Comparison of ENCODE assay signal across 9 cellular contexts in the genomic region with DNA sequence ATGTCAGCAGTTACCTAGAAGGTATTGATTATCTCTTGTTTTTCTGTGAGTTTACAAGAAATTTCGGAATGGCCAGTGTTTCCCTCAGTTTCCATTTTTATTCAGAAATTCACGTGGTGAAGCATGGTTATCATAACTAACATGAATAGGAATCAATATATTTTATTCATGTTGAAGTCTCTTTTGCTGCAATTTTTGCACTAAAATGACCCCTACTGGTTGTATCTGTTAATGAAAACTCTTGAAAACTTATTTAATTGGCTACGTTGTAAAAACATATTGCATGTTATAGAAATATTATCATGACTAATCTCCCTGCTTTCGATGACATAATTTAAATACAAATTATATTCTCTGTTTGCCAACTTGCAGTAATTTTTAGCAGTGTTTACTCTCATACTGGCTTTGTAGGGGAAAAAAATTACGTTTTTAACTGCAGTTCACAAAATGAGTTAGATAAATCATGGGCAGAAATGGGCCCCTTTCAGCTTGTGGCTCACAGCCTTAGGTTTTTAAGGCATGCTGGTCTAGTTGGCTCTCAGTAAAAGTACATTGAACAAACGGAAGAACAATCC. TPM values are rescaled to one million over a fixed set of nuclear protein-coding genes. Genes with fewer than 3 reads are reported as not detected.
A peak's percentile ranks its signal among the peaks of the same experiment; 100 is the strongest.
DNase-seq lines count a peak whose midpoint lies in the region; ATAC-seq, FAIRE-seq and TF ChIP-seq lines count a peak whose summit lies in the region.
"Had no signal": no experiment of that assay in that cellular context is flagged by ENCODE, and none has a peak within 500 bp of the region (broad histone marks: within the 10 kb centered on the region; RNA-seq: fewer than 3 reads in every experiment).

No MANE protein-coding gene starts in this region.

- peaks cover 45% of the 10 kb centered on the region for H3K4me1 Mint-ChIP-seq in Calu3 (ENCODE audit: low read depth, unreplicated experiment)

- intact Hi-C loops in Calu3 (cut with micrococcal nuclease; ENCODE audit: unreplicated experiment): loop anchor here (2.0 to 10.0 kb wide), 4 partner anchors 14 to 426 kb away; no protein-coding TSS in a partner anchor
- intact Hi-C loops in prostate gland (cut with DNase I): loop anchor here (5.0 kb wide), 2 partner anchors 103 to 148 kb away; no protein-coding TSS in a partner anchor

- H3K4me3 ChIP-seq in MG63: peak overlapping the region; percentile 58
- H3K4me3 ChIP-seq in H1 (ENCODE audit: extremely low read depth in 1 of 4, insufficient read depth in 2 of 4, low read depth in 3 of 4, low read length in 4 of 4): peak overlapping the region in 3 of 4 experiments; percentile 12 to 93 (median 75); a peak in 3 of 8 replicates
- H3K4me3 ChIP-seq in prostate gland: peak overlapping the region; percentile 80 to 83

- no peak for FAIRE-seq in H1 (lab: Jason Lieb, UNC)
- FAIRE-seq in H54 (lab: Jason Lieb, UNC): no peak

- H4K91ac ChIP-seq in H1 (replicated peaks; ENCODE audit: insufficient read length, low read length): no peak overlapping the region

- no peak overlapping the region for H2BK12ac ChIP-seq in H1 (ENCODE audit: low read depth, low read length)

- H3K4me3 Mint-ChIP-seq in Calu3 (ENCODE audit: low read depth, unreplicated experiment): peak overlapping the region; percentile 99

- H4K20me1 ChIP-seq in H1 (replicated peaks in 1 of 2; ENCODE audit: control insufficient read depth in 1 of 2, insufficient read depth in 2 of 2, low read length in 2 of 2): peaks cover 15 to 22% of the 10 kb centered on the region in 2 experiments

- no peak overlapping the region for H2AK5ac ChIP-seq in H1 (ENCODE audit: low read depth, low read length)

- no TSS peak for BruUV-seq in Calu3 (replicated peaks; lab: Mats Ljungman, UMichigan)

- no peak for TF ChIP-seq RAD21 in H1 (IDR thresholded peaks at IDR 0.05 in 1 of 2, conservative IDR thresholded peaks at IDR 0.05 in 1 of 2; ENCODE audit: low read depth in 2 of 2, low read length in 2 of 2)

- peaks cover 6% of the 10 kb centered on the region; the same call in 1 of the 2 replicates for H3K79me1 ChIP-seq in H1 (ENCODE audit: low read depth, low read length)

- peaks cover 12% of the 10 kb centered on the region for H3K23me2 ChIP-seq in H1 (ENCODE audit: low read depth, low read length)

- H3K9me3 ChIP-seq in MG63: no peaks in the 10 kb centered on the region
- no peaks in the 10 kb centered on the region for H3K9me3 ChIP-seq in H1 (ENCODE audit: insufficient read depth in 2 of 2, low read depth in 1 of 2, low read length in 1 of 2)
- no peaks in the 10 kb centered on the region for H3K9me3 ChIP-seq in prostate gland

- H3K14ac ChIP-seq in H1 (ENCODE audit: insufficient read length): no peak overlapping the region

- H3K27ac Mint-ChIP-seq in Calu3 (ENCODE audit: unreplicated experiment): peak overlapping the region; percentile 97

- H2AFZ ChIP-seq in H1 (ENCODE audit: low read length): no peak overlapping the region

- no peak overlapping the region for H3K27ac ChIP-seq in H1 (ENCODE audit: low read depth, low read length)
- H3K27ac ChIP-seq in prostate gland: peak overlapping the region; percentile 79 to 89

- H3K4me2 ChIP-seq in H1 (ENCODE audit: insufficient read depth in 1 of 2, low read depth in 2 of 2, low read length in 2 of 2): peak overlapping the region; percentile 91

- peaks cover 3 to 32% (median 28%) of the 10 kb centered on the region in 4 experiments; a peak in 6 of 7 replicates for H3K4me1 ChIP-seq in H1 (replicated peaks in 1 of 4; ENCODE audit: control insufficient read depth in 3 of 4, insufficient read depth in 4 of 4, low read length in 3 of 4)
- H3K4me1 ChIP-seq in prostate gland (replicated peaks): no peaks in the 10 kb centered on the region

- no peak for TF ChIP-seq CTCF in Calu3 (IDR thresholded peaks at IDR 0.05; ENCODE audit: unreplicated experiment)
- no peak for TF ChIP-seq CTCF in H1 (IDR thresholded peaks at IDR 0.05; ENCODE audit: control extremely low read depth in 1 of 3, insufficient read depth in 1 of 3, low read depth in 1 of 3, low read length in 3 of 3)
- TF ChIP-seq CTCF in prostate gland (IDR thresholded peaks at IDR 0.05): peak in 3 of 4 experiments; percentile 24 to 28 (median 26)

- H2BK120ac ChIP-seq in H1 (replicated peaks; ENCODE audit: low read depth, low read length): no peak overlapping the region

- no peak for DNase-seq in Calu3
- no peak for DNase-seq in MG63
- no peak for DNase-seq in H1 (ENCODE audit: low read depth in 1 of 2, low spot score in 2 of 2)
- DNase-seq in prostate gland (ENCODE audit: low spot score): no peak
- DNase-seq in H54 (ENCODE audit: insufficient read length, low spot score): no peak
- DNase-seq in activated CD4-positive, alpha-beta T cell treated with anti-CD3 and anti-CD28 coated beads for 48 hours: no peak
- no peak for DNase-seq in HuH-7.5 (ENCODE audit: low spot score)
- DNase-seq: MV-4-11 had no signal

- TF ChIP-seq POLR2A in H1 (IDR thresholded peaks at IDR 0.05; ENCODE audit: control extremely low read depth in 1 of 2, low read depth in 2 of 2, low read length in 2 of 2) (no peak), prostate gland (IDR thresholded peaks at IDR 0.05) (no peak), H54 (IDR thresholded peaks at IDR 0.05; ENCODE audit: low read depth, low read length) (no peak)

- H2BK15ac ChIP-seq in H1 (ENCODE audit: low read length): no peak overlapping the region

- no peaks in the 10 kb centered on the region for H3K27me3 ChIP-seq in MG63
- peaks cover 0 to 4% (median 0%) of the 10 kb centered on the region in 4 experiments; a peak in 2 of 7 replicates for H3K27me3 ChIP-seq in H1 (replicated peaks in 1 of 4; ENCODE audit: control insufficient read depth in 3 of 4, extremely low read depth in 1 of 4, insufficient read depth in 3 of 4, low read length in 3 of 4)
- no peaks in the 10 kb centered on the region for H3K27me3 ChIP-seq in prostate gland (replicated peaks; ENCODE audit: insufficient read depth)

- POLR2A ChIA-PET in H1 (lab: Charles Lee; ENCODE audit: partially characterized antibody): interaction anchor here (1.4 to 2.3 kb wide), 2 partner anchors 8 to 10 kb away, joined by 5 to 7 read pairs; no protein-coding TSS in a partner anchor

- no peak overlapping the region for H4K8ac ChIP-seq in H1 (ENCODE audit: extremely low read depth, insufficient read depth, low read length)

- peaks cover 55% of the 10 kb centered on the region for H3K36me3 Mint-ChIP-seq in Calu3 (ENCODE audit: insufficient read depth, unreplicated experiment)

- TF ChIP-seq EP300 in H1 (IDR thresholded peaks at IDR 0.05; ENCODE audit: borderline replicate concordance in 1 of 2, low read depth in 2 of 2, low read length in 2 of 2): no peak

- no peak for ATAC-seq in HG02759 (IDR thresholded peaks at IDR 0.05; ENCODE audit: unreplicated experiment)

- no peak overlapping the region for H3K4ac ChIP-seq in H1 (replicated peaks; ENCODE audit: insufficient read length, low read depth, low read length)

- H2BK5ac ChIP-seq in H1 (ENCODE audit: low read depth, low read length): no peak overlapping the region

- H3K79me2 ChIP-seq in H1 (ENCODE audit: control insufficient read depth in 1 of 2, insufficient read depth in 2 of 2, low read length in 2 of 2): peaks cover 41 to 87% of the 10 kb centered on the region in 2 experiments

- H3K9me3 Mint-ChIP-seq in Calu3 (ENCODE audit: low read depth, unreplicated experiment): no peaks in the 10 kb centered on the region

- H3K36me3 ChIP-seq in MG63 (peaks cover 62% of the 10 kb centered on the region), H1 (ENCODE audit: control insufficient read depth in 2 of 4, insufficient read depth in 4 of 4, low read length in 3 of 4) (no peaks in the 10 kb centered on the region; a peak in 1 of 8 replicates), prostate gland (no peaks in the 10 kb centered on the region)

- H3K9ac ChIP-seq in H1 (replicated peaks in 1 of 4; ENCODE audit: extremely low read depth in 1 of 4, low read depth in 3 of 4, low read length in 3 of 4): no peak overlapping the region

- H4K5ac ChIP-seq in H1 (ENCODE audit: insufficient read length, low read depth, low read length): no peak overlapping the region

- CTCF ChIA-PET in Calu3 (lab: Charles Lee) (interaction anchor here (1.5 kb wide), 1 partner anchor 101 kb away, joined by 5 read pairs; no protein-coding TSS in a partner anchor), H1 (lab: Charles Lee; ENCODE audit: partially characterized antibody) (interaction anchor here (0.8 to 3.6 kb wide), 7 partner anchors 8 to 148 kb away, joined by 3 to 18 read pairs (median 5); no protein-coding TSS in a partner anchor)

- H3K27me3 Mint-ChIP-seq in Calu3 (ENCODE audit: unreplicated experiment): no peaks in the 10 kb centered on the region

- no peak overlapping the region for H3K18ac ChIP-seq in H1 (ENCODE audit: extremely low read depth, low read length)

- WGBS in H1 (ENCODE audit: extremely low coverage in 1 of 2, insufficient coverage in 1 of 2, insufficient read length in 1 of 2, insufficient replicate concordance in 2 of 2, low coverage in 1 of 2, low lambda C conversion rate in 2 of 2, missing lambda C conversion rate in 1 of 2), 2 experiments: 67% methylated on average over 6 of the region's 6 CpGs; no CpG with 5 or more reads in 1 of the 2 experiments
- WGBS in prostate gland: 37% methylated on average over 6 of the region's 6 CpGs

- no peak overlapping the region for H3K56ac ChIP-seq in H1 (replicated peaks; ENCODE audit: insufficient read length, low read depth, low read length)

- no peak overlapping the region for H3K23ac ChIP-seq in H1 (ENCODE audit: insufficient read length)

- no peak overlapping the region for H2BK20ac ChIP-seq in H1 (ENCODE audit: low read length)

RNA-seq across cellular contexts. Expression of gene CRIM1, which starts 3.5 kb away (rescaled TPM):
- 48.0 and 57.6 TPM in 2 replicates for total RNA-seq in Calu3 (2022)
- total RNA-seq in MG63 (2014; rRNA removed; shearing (Covaris generic); ENCODE audit: low replicate concordance): 61.0 and 102 TPM in 2 replicates
- total RNA-seq in H1 (2021; fragmentation: NEBNext Ultra II Directional; extraction: Animal tissue kit (Norgen Biotek cat#: 25700)): 27.4 and 28.4 TPM in 2 replicates
- polyA plus RNA-seq in H1 (2011; rRNA removed): 9.4 and 13.8 TPM in 2 replicates
- polyA plus RNA-seq in H1 (2011; cell fraction: cytosol; rRNA removed): 13.0 TPM
- 46.3 TPM for polyA plus RNA-seq in H1 (2011; cell fraction: nucleus; rRNA removed)
- 9.4 to 16.8 TPM (median 12.1 TPM) in 4 replicates for polyA plus RNA-seq in H1 (2012, experiment 1 of 2)
- 1.1 TPM for polyA plus RNA-seq in H1 (2012, experiment 2 of 2)
- 18.4 TPM for polyA plus RNA-seq in H1 (2013, experiment 1 of 2)
- 18.2 TPM for polyA plus RNA-seq in H1 (2013, experiment 2 of 2)
- 73.3 and 108 TPM in 2 replicates for polyA minus RNA-seq in H1 (2011; rRNA and poly(A)+ RNA removed)
- 54.9 TPM for polyA minus RNA-seq in H1 (2011; cell fraction: cytosol; rRNA and poly(A)+ RNA removed)
- polyA minus RNA-seq in H1 (2011; cell fraction: nucleus; rRNA and poly(A)+ RNA removed): 133 TPM
- 100 to 1,000 TPM in 1 of 2 donors, 10 to 100 TPM in 1; 55.2 to 101 TPM for total RNA-seq in prostate gland

Comparison
In these comparisons a context has a peak if more than half of its experiments do, and no peak if none do; other contexts are left out.
1. CTCF ChIP-seq: peak in prostate gland (3 of 4); none in Calu3 (single experiment) and H1 (0 of 3).
2. Peak in every context shown above with its lines, with median percentiles within 50 percentile points of each other: H3K4me3 ChIP-seq.